ENCODE assay signal across 1 cellular context in genomic region chr7:6826151-6826550, GRCh38.
TF ChIP-seq lines count a peak whose summit lies in the region.
"Not testable (repeated sequence)": the region's sequence is repeated elsewhere in the genome, so short reads cannot be mapped to it uniquely, and the experiment has no call there.

Gene CCZ1B (minus strand): TSS chr7:6826275. CDS start chr7:6826197, 78 bp downstream.

TF ChIP-seq in HepG2, 621 proteins besides CTCF, POLR2A, EP300 and RAD21 (continued from another document and continues in another):
- TF ChIP-seq, protein P1, sequence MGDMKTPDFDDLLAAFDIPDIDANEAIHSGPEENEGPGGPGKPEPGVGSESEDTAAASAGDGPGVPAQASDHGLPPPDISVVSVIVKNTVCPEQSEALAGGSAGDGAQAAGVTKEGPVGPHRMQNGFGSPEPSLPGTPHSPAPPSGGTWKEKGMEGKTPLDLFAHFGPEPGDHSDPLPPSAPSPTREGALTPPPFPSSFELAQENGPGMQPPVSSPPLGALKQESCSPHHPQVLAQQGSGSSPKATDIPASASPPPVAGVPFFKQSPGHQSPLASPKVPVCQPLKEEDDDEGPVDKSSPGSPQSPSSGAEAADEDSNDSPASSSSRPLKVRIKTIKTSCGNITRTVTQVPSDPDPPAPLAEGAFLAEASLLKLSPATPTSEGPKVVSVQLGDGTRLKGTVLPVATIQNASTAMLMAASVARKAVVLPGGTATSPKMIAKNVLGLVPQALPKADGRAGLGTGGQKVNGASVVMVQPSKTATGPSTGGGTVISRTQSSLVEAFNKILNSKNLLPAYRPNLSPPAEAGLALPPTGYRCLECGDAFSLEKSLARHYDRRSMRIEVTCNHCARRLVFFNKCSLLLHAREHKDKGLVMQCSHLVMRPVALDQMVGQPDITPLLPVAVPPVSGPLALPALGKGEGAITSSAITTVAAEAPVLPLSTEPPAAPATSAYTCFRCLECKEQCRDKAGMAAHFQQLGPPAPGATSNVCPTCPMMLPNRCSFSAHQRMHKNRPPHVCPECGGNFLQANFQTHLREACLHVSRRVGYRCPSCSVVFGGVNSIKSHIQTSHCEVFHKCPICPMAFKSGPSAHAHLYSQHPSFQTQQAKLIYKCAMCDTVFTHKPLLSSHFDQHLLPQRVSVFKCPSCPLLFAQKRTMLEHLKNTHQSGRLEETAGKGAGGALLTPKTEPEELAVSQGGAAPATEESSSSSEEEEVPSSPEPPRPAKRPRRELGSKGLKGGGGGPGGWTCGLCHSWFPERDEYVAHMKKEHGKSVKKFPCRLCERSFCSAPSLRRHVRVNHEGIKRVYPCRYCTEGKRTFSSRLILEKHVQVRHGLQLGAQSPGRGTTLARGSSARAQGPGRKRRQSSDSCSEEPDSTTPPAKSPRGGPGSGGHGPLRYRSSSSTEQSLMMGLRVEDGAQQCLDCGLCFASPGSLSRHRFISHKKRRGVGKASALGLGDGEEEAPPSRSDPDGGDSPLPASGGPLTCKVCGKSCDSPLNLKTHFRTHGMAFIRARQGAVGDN (CRISPR knock-in tag; IDR thresholded peaks at IDR 0.05): peak; percentile 72
- TF ChIP-seq YEATS4 (CRISPR knock-in tag; IDR thresholded peaks at IDR 0.05; ENCODE audit: borderline replicate concordance) (0 out of 2 replicates have a peak, but pooled peaks have one; percentile 32), ISL2 (CRISPR knock-in tag; IDR thresholded peaks at IDR 0.05) (0 out of 2 replicates have a peak, but pooled peaks have one; percentile 19), KLF16 (CRISPR knock-in tag; IDR thresholded peaks at IDR 0.05) (peak in 1 of 2 experiments; percentile 59; a peak in 2 of 4 replicates), CREM (IDR thresholded peaks at IDR 0.05) (peak; percentile 59), ZSCAN9 (CRISPR knock-in tag; IDR thresholded peaks at IDR 0.05; ENCODE audit: borderline replicate concordance) (0 out of 2 replicates have a peak, but pooled peaks have one; percentile 53), SAP130 (CRISPR knock-in tag; IDR thresholded peaks at IDR 0.05; ENCODE audit: low read depth) (peak; percentile 92), HOXA3 (CRISPR knock-in tag; IDR thresholded peaks at IDR 0.05) (peak; percentile 73; the same call in 1 of the 2 replicates), IRF2 (CRISPR knock-in tag; IDR thresholded peaks at IDR 0.05) (peak; percentile 78), ZBTB25 (CRISPR knock-in tag; IDR thresholded peaks at IDR 0.05) (0 out of 2 replicates have a peak, but pooled peaks have one; percentile 58), HMG20B (CRISPR knock-in tag; conservative IDR thresholded peaks at IDR 0.05) (0 out of 2 replicates have a peak, but pooled peaks have one; percentile 16), KAT8 (CRISPR knock-in tag; IDR thresholded peaks at IDR 0.05) (peak; percentile 98), MAX (IDR thresholded peaks at IDR 0.05) (peak; percentile 54; the same call in 1 of the 2 replicates), PATZ1 (CRISPR knock-in tag; IDR thresholded peaks at IDR 0.05) (peak; percentile 46; the same call in 1 of the 2 replicates), ZGPAT (CRISPR knock-in tag; IDR thresholded peaks at IDR 0.05) (peak; percentile 61; the same call in 1 of the 2 replicates), GABPB1 (CRISPR knock-in tag; IDR thresholded peaks at IDR 0.05) (peak; percentile 93), SPEN (CRISPR knock-in tag; IDR thresholded peaks at IDR 0.05; ENCODE audit: low read depth) (peak; percentile 37; the same call in 1 of the 2 replicates), NKX3-1 (CRISPR knock-in tag; IDR thresholded peaks at IDR 0.05) (0 out of 2 replicates have a peak, but pooled peaks have one; percentile 61), ZFY (CRISPR knock-in tag; IDR thresholded peaks at IDR 0.05) (peak; percentile 76), MED1 (CRISPR knock-in tag; IDR thresholded peaks at IDR 0.05) (peak; percentile 28; the same call in 1 of the 2 replicates), ZFX (CRISPR knock-in tag; IDR thresholded peaks at IDR 0.05; ENCODE audit: low read depth) (peak; percentile 68), AHR (CRISPR knock-in tag; IDR thresholded peaks at IDR 0.05) (0 out of 2 replicates have a peak, but pooled peaks have one; percentile 28), KLF11 (CRISPR knock-in tag; IDR thresholded peaks at IDR 0.05) (0 out of 2 replicates have a peak, but pooled peaks have one; percentile 66), NR2C2 (CRISPR knock-in tag; IDR thresholded peaks at IDR 0.05; ENCODE audit: borderline replicate concordance) (peak; percentile 97), KMT2A (CRISPR knock-in tag; IDR thresholded peaks at IDR 0.05) (peak; percentile 83), ZNF792 (CRISPR knock-in tag; IDR thresholded peaks at IDR 0.05) (0 out of 2 replicates have a peak, but pooled peaks have one; percentile 49), SALL1 (CRISPR knock-in tag; IDR thresholded peaks at IDR 0.05) (peak; percentile 36; the same call in 1 of the 2 replicates), HNF1B (CRISPR knock-in tag; IDR thresholded peaks at IDR 0.05) (0 out of 2 replicates have a peak, but pooled peaks have one; percentile 15), BRD4 (CRISPR knock-in tag; IDR thresholded peaks at IDR 0.05) (peak; percentile 55; the same call in 1 of the 2 replicates)
- TF ChIP-seq CREM (CRISPR knock-in tag; IDR thresholded peaks at IDR 0.05): not testable (repeated sequence)
- TF ChIP-seq, protein P2, sequence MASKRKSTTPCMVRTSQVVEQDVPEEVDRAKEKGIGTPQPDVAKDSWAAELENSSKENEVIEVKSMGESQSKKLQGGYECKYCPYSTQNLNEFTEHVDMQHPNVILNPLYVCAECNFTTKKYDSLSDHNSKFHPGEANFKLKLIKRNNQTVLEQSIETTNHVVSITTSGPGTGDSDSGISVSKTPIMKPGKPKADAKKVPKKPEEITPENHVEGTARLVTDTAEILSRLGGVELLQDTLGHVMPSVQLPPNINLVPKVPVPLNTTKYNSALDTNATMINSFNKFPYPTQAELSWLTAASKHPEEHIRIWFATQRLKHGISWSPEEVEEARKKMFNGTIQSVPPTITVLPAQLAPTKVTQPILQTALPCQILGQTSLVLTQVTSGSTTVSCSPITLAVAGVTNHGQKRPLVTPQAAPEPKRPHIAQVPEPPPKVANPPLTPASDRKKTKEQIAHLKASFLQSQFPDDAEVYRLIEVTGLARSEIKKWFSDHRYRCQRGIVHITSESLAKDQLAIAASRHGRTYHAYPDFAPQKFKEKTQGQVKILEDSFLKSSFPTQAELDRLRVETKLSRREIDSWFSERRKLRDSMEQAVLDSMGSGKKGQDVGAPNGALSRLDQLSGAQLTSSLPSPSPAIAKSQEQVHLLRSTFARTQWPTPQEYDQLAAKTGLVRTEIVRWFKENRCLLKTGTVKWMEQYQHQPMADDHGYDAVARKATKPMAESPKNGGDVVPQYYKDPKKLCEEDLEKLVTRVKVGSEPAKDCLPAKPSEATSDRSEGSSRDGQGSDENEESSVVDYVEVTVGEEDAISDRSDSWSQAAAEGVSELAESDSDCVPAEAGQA (IDR thresholded peaks at IDR 0.05; ENCODE audit: low read depth): peak; percentile 50; the same call in 1 of the 2 replicates
- TF ChIP-seq, protein P2 (CRISPR knock-in tag; IDR thresholded peaks at IDR 0.05; ENCODE audit: borderline replicate concordance): not testable (repeated sequence)
- TF ChIP-seq, protein P3, sequence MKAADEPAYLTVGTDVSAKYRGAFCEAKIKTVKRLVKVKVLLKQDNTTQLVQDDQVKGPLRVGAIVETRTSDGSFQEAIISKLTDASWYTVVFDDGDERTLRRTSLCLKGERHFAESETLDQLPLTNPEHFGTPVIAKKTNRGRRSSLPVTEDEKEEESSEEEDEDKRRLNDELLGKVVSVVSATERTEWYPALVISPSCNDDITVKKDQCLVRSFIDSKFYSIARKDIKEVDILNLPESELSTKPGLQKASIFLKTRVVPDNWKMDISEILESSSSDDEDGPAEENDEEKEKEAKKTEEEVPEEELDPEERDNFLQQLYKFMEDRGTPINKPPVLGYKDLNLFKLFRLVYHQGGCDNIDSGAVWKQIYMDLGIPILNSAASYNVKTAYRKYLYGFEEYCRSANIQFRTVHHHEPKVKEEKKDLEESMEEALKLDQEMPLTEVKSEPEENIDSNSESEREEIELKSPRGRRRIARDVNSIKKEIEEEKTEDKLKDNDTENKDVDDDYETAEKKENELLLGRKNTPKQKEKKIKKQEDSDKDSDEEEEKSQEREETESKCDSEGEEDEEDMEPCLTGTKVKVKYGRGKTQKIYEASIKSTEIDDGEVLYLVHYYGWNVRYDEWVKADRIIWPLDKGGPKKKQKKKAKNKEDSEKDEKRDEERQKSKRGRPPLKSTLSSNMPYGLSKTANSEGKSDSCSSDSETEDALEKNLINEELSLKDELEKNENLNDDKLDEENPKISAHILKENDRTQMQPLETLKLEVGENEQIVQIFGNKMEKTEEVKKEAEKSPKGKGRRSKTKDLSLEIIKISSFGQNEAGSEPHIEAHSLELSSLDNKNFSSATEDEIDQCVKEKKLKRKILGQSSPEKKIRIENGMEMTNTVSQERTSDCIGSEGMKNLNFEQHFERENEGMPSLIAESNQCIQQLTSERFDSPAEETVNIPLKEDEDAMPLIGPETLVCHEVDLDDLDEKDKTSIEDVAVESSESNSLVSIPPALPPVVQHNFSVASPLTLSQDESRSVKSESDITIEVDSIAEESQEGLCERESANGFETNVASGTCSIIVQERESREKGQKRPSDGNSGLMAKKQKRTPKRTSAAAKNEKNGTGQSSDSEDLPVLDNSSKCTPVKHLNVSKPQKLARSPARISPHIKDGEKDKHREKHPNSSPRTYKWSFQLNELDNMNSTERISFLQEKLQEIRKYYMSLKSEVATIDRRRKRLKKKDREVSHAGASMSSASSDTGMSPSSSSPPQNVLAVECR (CRISPR knock-in tag; IDR thresholded peaks at IDR 0.05; ENCODE audit: borderline replicate concordance): peak; percentile 34; the same call in 1 of the 2 replicates
- TF ChIP-seq, protein P4, sequence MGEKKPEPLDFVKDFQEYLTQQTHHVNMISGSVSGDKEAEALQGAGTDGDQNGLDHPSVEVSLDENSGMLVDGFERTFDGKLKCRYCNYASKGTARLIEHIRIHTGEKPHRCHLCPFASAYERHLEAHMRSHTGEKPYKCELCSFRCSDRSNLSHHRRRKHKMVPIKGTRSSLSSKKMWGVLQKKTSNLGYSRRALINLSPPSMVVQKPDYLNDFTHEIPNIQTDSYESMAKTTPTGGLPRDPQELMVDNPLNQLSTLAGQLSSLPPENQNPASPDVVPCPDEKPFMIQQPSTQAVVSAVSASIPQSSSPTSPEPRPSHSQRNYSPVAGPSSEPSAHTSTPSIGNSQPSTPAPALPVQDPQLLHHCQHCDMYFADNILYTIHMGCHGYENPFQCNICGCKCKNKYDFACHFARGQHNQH (CRISPR knock-in tag; IDR thresholded peaks at IDR 0.05): peak; percentile 46; the same call in 1 of the 2 replicates
